ENCODE assay signal across 2 cellular contexts in genomic region chr1:239140968-239141367, GRCh38.
"Had no signal": no experiment of that assay in that cellular context is flagged by ENCODE, and none has a peak within 500 bp of the region (broad histone marks: within the 10 kb centered on the region; RNA-seq: fewer than 3 reads in every experiment).

No MANE protein-coding gene starts in this region.

- DNase-seq: H7, HFFc6 had no signal
